In the genomic region with DNA sequence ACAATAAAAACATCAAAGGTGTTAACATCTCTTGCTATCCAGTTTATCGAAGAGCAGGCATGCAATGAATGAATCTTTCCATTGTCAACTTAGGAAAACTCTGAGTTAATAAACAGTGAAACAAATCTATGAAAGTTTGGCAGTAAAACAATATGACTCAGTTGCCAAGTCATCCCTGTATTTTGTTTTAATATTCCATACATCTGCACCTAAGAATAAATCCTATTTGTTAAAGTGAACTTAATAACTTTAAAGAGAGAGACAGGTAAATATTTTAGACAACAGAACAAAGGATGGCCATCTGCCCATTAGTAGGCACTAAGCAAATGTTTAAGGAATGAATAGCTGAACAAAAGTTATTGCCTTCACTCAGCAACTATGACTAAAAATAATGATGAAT, we compare ENCODE assay signal across 21 cellular contexts.
DNase-seq lines count a peak whose midpoint lies in the region; ATAC-seq and TF ChIP-seq lines count a peak whose summit lies in the region.
"Had no signal": no experiment of that assay in that cellular context is flagged by ENCODE, and none has a peak within 500 bp of the region (broad histone marks: within the 10 kb centered on the region; RNA-seq: fewer than 3 reads in every experiment).

No MANE protein-coding gene starts in this region.

- no peak overlapping the region for H3K4me3 Mint-ChIP-seq in MCF 10A (ENCODE audit: unreplicated experiment)
- H3K4me3 Mint-ChIP-seq in chondrocyte (ENCODE audit: unreplicated experiment) = no peak overlapping the region
- H3K4me3 Mint-ChIP-seq: B cell; CD4-positive, CD25-positive, alpha-beta regulatory T cell; CD8-positive, alpha-beta T cell; GM23338; HFFc6 had no signal

- TF ChIP-seq CTCF in mammary epithelial cell (conservative IDR thresholded peaks at IDR 0.05 in 1 of 2, IDR thresholded peaks at IDR 0.05 in 1 of 2; ENCODE audit: extremely low read depth in 1 of 2, insufficient read depth in 1 of 2, low read depth in 1 of 2, low read length in 2 of 2) (no peak), MCF 10A (IDR thresholded peaks at IDR 0.05; ENCODE audit: unreplicated experiment) (no peak), epithelial cell of esophagus (IDR thresholded peaks at IDR 0.05; ENCODE audit: insufficient read depth, low read depth, low read length, missing control alignments) (no peak), foreskin keratinocyte (conservative IDR thresholded peaks at IDR 0.05) (no peak), chondrocyte (IDR thresholded peaks at IDR 0.05) (no peak)

- 33% methylated on average over 1 of the region's 1 CpG for WGBS in mammary epithelial cell (ENCODE audit: low coverage, missing lambda C conversion rate)

- no peak overlapping the region for H3K27ac Mint-ChIP-seq in MCF 10A (ENCODE audit: low read depth, unreplicated experiment)
- H3K27ac Mint-ChIP-seq in chondrocyte (ENCODE audit: unreplicated experiment) = no peak overlapping the region
- H3K27ac Mint-ChIP-seq: B cell; CD4-positive, CD25-positive, alpha-beta regulatory T cell; CD8-positive, alpha-beta T cell; GM23338; HFFc6 had no signal

- CTCF ChIA-PET in mammary epithelial cell (lab: Charles Lee; ENCODE audit: low non-redundant PET) (no interaction called here), MCF 10A (lab: Yijun Ruan, JAX) (no interaction called here)

- no peaks in the 10 kb centered on the region for H3K79me2 ChIP-seq in mammary epithelial cell (ENCODE audit: insufficient read depth, low read length)

- no peak overlapping the region for H2AFZ ChIP-seq in mammary epithelial cell (ENCODE audit: low read depth, low read length)
- H2AFZ ChIP-seq: GM23338 had no signal

- peaks cover 3% of the 10 kb centered on the region for H3K4me1 ChIP-seq in mammary epithelial cell (ENCODE audit: insufficient read depth, low read length)
- H3K4me1 ChIP-seq in foreskin keratinocyte = peaks cover 23% of the 10 kb centered on the region
- H3K4me1 ChIP-seq: BLaER1 had no signal

- H3K27me3 ChIP-seq in mammary epithelial cell (ENCODE audit: insufficient read depth, low read length) (no peaks in the 10 kb centered on the region), foreskin keratinocyte (no peaks in the 10 kb centered on the region)
- H3K27me3 ChIP-seq: BLaER1 had no signal

- peak; percentile 48 for ATAC-seq in foreskin keratinocyte
- no peak for ATAC-seq in HG03457 (IDR thresholded peaks at IDR 0.05; ENCODE audit: unreplicated experiment)
- ATAC-seq: CD8-positive, alpha-beta T cell; GM12878; GM23338 had no signal

- H3K36me3 Mint-ChIP-seq in MCF 10A (ENCODE audit: insufficient read depth, unreplicated experiment) (no peaks in the 10 kb centered on the region), chondrocyte (ENCODE audit: low read depth) (no peaks in the 10 kb centered on the region)
- H3K36me3 Mint-ChIP-seq: CD4-positive, CD25-positive, alpha-beta regulatory T cell; CD8-positive, alpha-beta T cell had no signal

- H4K20me1 ChIP-seq in mammary epithelial cell (ENCODE audit: insufficient read depth, low read length) = no peaks in the 10 kb centered on the region
- H4K20me1 ChIP-seq: BLaER1 had no signal

- H3K27ac ChIP-seq in mammary epithelial cell (ENCODE audit: insufficient read depth, low read depth, low read length) = no peak overlapping the region
- peak overlapping the region; percentile 24 for H3K27ac ChIP-seq in foreskin keratinocyte
- H3K27ac ChIP-seq: 22Rv1, BLaER1, C4-2B had no signal

- H3K4me3 ChIP-seq in mammary epithelial cell (replicated peaks in 1 of 3; ENCODE audit: insufficient read depth in 1 of 3, low read depth in 2 of 3, low read length in 3 of 3) = no peak overlapping the region
- no peak overlapping the region for H3K4me3 ChIP-seq in epithelial cell of esophagus (ENCODE audit: low read length)
- H3K4me3 ChIP-seq: BLaER1, GM12878, GM23338, HAP-1 had no signal

- BruUV-seq in mammary epithelial cell (replicated peaks; lab: Mats Ljungman, UMichigan) = no TSS peak
- no TSS peak for BruUV-seq in MCF 10A (replicated peaks; lab: Mats Ljungman, UMichigan)

- H3K27me3 Mint-ChIP-seq in MCF 10A (ENCODE audit: insufficient read depth, unreplicated experiment) (no peaks in the 10 kb centered on the region), chondrocyte (ENCODE audit: low read depth) (no peaks in the 10 kb centered on the region)
- H3K27me3 Mint-ChIP-seq: B cell had no signal

- H3K9me3 ChIP-seq in mammary epithelial cell (replicated peaks; ENCODE audit: insufficient read depth, low read length) = no peaks in the 10 kb centered on the region
- H3K9me3 ChIP-seq: BLaER1, HAP-1 had no signal

- no peaks in the 10 kb centered on the region for H3K36me3 ChIP-seq in mammary epithelial cell (ENCODE audit: insufficient read depth, low read length)
- H3K36me3 ChIP-seq: BLaER1, HAP-1 had no signal

- H3K4me2 ChIP-seq in mammary epithelial cell (ENCODE audit: insufficient read depth, low read depth, low read length) = peak overlapping the region; percentile 6
- H3K4me2 ChIP-seq: BLaER1, GM23338 had no signal

- POLR2A ChIA-PET in MCF 10A (lab: Yijun Ruan, JAX) = no interaction called here

- H3K9me3 Mint-ChIP-seq in MCF 10A (ENCODE audit: unreplicated experiment) (no peaks in the 10 kb centered on the region), chondrocyte (ENCODE audit: low read depth) (peaks cover 8% of the 10 kb centered on the region)
- H3K9me3 Mint-ChIP-seq: GM23338 had no signal

- dilution Hi-C loops in mammary epithelial cell (cut with HindIII; ENCODE audit: low sequenced_read_pairs) = no loop called here

- no peak overlapping the region for H3K9ac ChIP-seq in mammary epithelial cell (ENCODE audit: insufficient read depth, low read length)
- H3K9ac ChIP-seq: BLaER1 had no signal

- DNase-seq in mammary epithelial cell (no peak), MCF 10A (ENCODE audit: unreplicated experiment) (no peak), epithelial cell of esophagus (ENCODE audit: low read depth) (peak; percentile 34), foreskin keratinocyte (peak; percentile 33 to 68), NCI-H1092 (lab: John Stamatoyannopoulos, UW) (no peak), chondrocyte (ENCODE audit: low spot score) (no peak)
- DNase-seq: CD4-positive, CD25-positive, alpha-beta regulatory T cell; CD8-positive, alpha-beta T cell; DMS 273 treated with DMSO at 0.1 percent for 48 hours; DMS79; EL; GDM1; HFFc6 had no signal

- H3K4me1 Mint-ChIP-seq in MCF 10A (ENCODE audit: insufficient read depth, unreplicated experiment) = peaks cover 19% of the 10 kb centered on the region
- peaks cover 55% of the 10 kb centered on the region for H3K4me1 Mint-ChIP-seq in chondrocyte (ENCODE audit: low read depth)
- H3K4me1 Mint-ChIP-seq: B cell; CD4-positive, CD25-positive, alpha-beta regulatory T cell had no signal

- in situ Hi-C loops in mammary epithelial cell (cut with MboI; ENCODE audit: low sequenced_read_pairs in 2 of 2) = no loop called here

- intact Hi-C loops in mammary epithelial cell (cut with micrococcal nuclease) (no loop called here), MCF 10A (cut with micrococcal nuclease) (no loop called here)

Comparison
In these comparisons a context has a peak if more than half of its experiments do, and no peak if none do; other contexts are left out.
1. DNase-seq: peak in epithelial cell of esophagus (single experiment) and foreskin keratinocyte (2 of 2); none in mammary epithelial cell (single experiment), MCF 10A (single experiment), NCI-H1092 (single experiment) and chondrocyte (single experiment).